ENCODE assay signal across 9 cellular contexts in genomic region chr12:21509768-21510167, GRCh38. TPM values are rescaled to one million over a fixed set of nuclear protein-coding genes. Genes with fewer than 3 reads are reported as not detected.
DNase-seq lines count a peak whose midpoint lies in the region; ATAC-seq and TF ChIP-seq lines count a peak whose summit lies in the region.
"Had no signal": no experiment of that assay in that cellular context is flagged by ENCODE, and none has a peak within 500 bp of the region (broad histone marks: within the 10 kb centered on the region; RNA-seq: fewer than 3 reads in every experiment).

No MANE protein-coding gene starts in this region.

- H3K27me3 Mint-ChIP-seq in effector memory CD8-positive, alpha-beta T cell, result no peaks in the 10 kb centered on the region
- H3K27me3 Mint-ChIP-seq in progenitor cell of endocrine pancreas, result no peaks in the 10 kb centered on the region

- H3K9me3 ChIP-seq in aorta (ENCODE audit: control insufficient read depth, low read length), result no peaks in the 10 kb centered on the region
- no peaks in the 10 kb centered on the region for H3K9me3 ChIP-seq in esophagus muscularis mucosa

- H3K4me1 Mint-ChIP-seq in effector memory CD8-positive, alpha-beta T cell (ENCODE audit: low read depth in 2 of 2), result peaks cover 5 to 26% of the 10 kb centered on the region in 2 donors
- no peaks in the 10 kb centered on the region for H3K4me1 Mint-ChIP-seq in progenitor cell of endocrine pancreas (ENCODE audit: low read depth)

- DNase-seq in effector memory CD8-positive, alpha-beta T cell, result no peak
- no peak for DNase-seq in aorta
- DNase-seq in progenitor cell of endocrine pancreas (ENCODE audit: low spot score, unreplicated experiment), result no peak
- DNase-seq in esophagus muscularis mucosa (ENCODE audit: extremely low spot score), result no peak
- no peak for DNase-seq in NCI-H2171 (lab: John Stamatoyannopoulos, UW)

- ATAC-seq in GM18867 (IDR thresholded peaks at IDR 0.05; ENCODE audit: unreplicated experiment), result peak; percentile 94
- peak; percentile 93 for ATAC-seq in GM21526 (IDR thresholded peaks at IDR 0.05; ENCODE audit: low FRiP score, unreplicated experiment)
- ATAC-seq in HG03342 (IDR thresholded peaks at IDR 0.05; ENCODE audit: unreplicated experiment), result peak; percentile 91
- ATAC-seq in effector memory CD8-positive, alpha-beta T cell (replicated peaks), result peak; percentile 50
- no peak for ATAC-seq in aorta (ENCODE audit: low FRiP score)

- H3K36me3 Mint-ChIP-seq in effector memory CD8-positive, alpha-beta T cell (ENCODE audit: insufficient read depth), result peaks cover 51% of the 10 kb centered on the region
- H3K36me3 Mint-ChIP-seq in progenitor cell of endocrine pancreas (ENCODE audit: insufficient read depth), result peaks cover 16% of the 10 kb centered on the region

- no peaks in the 10 kb centered on the region for H3K4me1 ChIP-seq in aorta (ENCODE audit: control insufficient read depth in 1 of 2, insufficient read depth in 2 of 2, low read length in 2 of 2)
- H3K4me1 ChIP-seq in esophagus muscularis mucosa, result peaks cover 0 to 8% (median 2%) of the 10 kb centered on the region in 4 donors

- no peak for TF ChIP-seq CTCF in progenitor cell of endocrine pancreas (IDR thresholded peaks at IDR 0.05; ENCODE audit: unreplicated experiment)
- TF ChIP-seq CTCF in esophagus muscularis mucosa (IDR thresholded peaks at IDR 0.05), result no peak

- no peak for TF ChIP-seq EP300 in esophagus muscularis mucosa (IDR thresholded peaks at IDR 0.05)

- H3K27ac ChIP-seq in aorta (ENCODE audit: low read depth in 1 of 2, low read length in 2 of 2) (no peak overlapping the region), esophagus muscularis mucosa (replicated peaks in 1 of 4) (no peak overlapping the region)

- H3K4me3 ChIP-seq in aorta (ENCODE audit: low read length in 2 of 2) (no peak overlapping the region), esophagus muscularis mucosa (no peak overlapping the region)
- H3K4me3 ChIP-seq: skin epidermis had no signal

- intact Hi-C loops in aorta (cut with DNase I), result loop anchor here in 1 of 2 donors (10.0 kb wide), 1 partner anchor 145 kb away; the partner anchor contains the start of gene LDHB
- intact Hi-C loops in esophagus muscularis mucosa (cut with DNase I), result no loop called here

- 45 to 46% methylated on average over 2 of the region's 2 CpGs for WGBS in aorta, 2 donors
- WGBS in esophagus muscularis mucosa, result 46% methylated on average over 2 of the region's 2 CpGs

- H3K27me3 ChIP-seq in aorta (ENCODE audit: control insufficient read depth in 1 of 2, insufficient read depth in 2 of 2, low read length in 1 of 2) (no peaks in the 10 kb centered on the region), esophagus muscularis mucosa (no peaks in the 10 kb centered on the region)

- no peaks in the 10 kb centered on the region for H3K9me3 Mint-ChIP-seq in effector memory CD8-positive, alpha-beta T cell
- H3K9me3 Mint-ChIP-seq in progenitor cell of endocrine pancreas (ENCODE audit: low read depth), result no peaks in the 10 kb centered on the region

- no peak for TF ChIP-seq POLR2A in esophagus muscularis mucosa (IDR thresholded peaks at IDR 0.05; ENCODE audit: low read depth)

- peak overlapping the region; percentile 35 to 78 for H3K27ac Mint-ChIP-seq in effector memory CD8-positive, alpha-beta T cell
- no peak overlapping the region for H3K27ac Mint-ChIP-seq in progenitor cell of endocrine pancreas

- H3K4me3 Mint-ChIP-seq in effector memory CD8-positive, alpha-beta T cell, result peak overlapping the region in 1 of 2 donors; percentile 1
- H3K4me3 Mint-ChIP-seq in progenitor cell of endocrine pancreas (ENCODE audit: low read depth), result no peak overlapping the region

- H3K36me3 ChIP-seq in aorta (ENCODE audit: control insufficient read depth in 1 of 2, insufficient read depth in 2 of 2, low read length in 1 of 2), result peaks cover 3% of the 10 kb centered on the region in 2 donors
- H3K36me3 ChIP-seq in esophagus muscularis mucosa, result peaks cover 5 to 53% (median 32%) of the 10 kb centered on the region in 4 donors

RNA-seq across cellular contexts. Expression of gene GOLT1B, which starts 8.2 kb away (rescaled TPM):
- total RNA-seq in aorta (10 to 100 TPM; 33.9 to 45.4 TPM), progenitor cell of endocrine pancreas (41.1 and 49.3 TPM in 2 replicates), esophagus muscularis mucosa (10 to 100 TPM; 11.8 to 24.7 (median 21.6) TPM)
- 10 to 100 TPM; 24.4 to 36.7 TPM for polyA plus RNA-seq in aorta

RNA-seq across cellular contexts. Expression of gene RECQL, which starts 8.3 kb away (rescaled TPM):
- total RNA-seq in aorta (10 to 100 TPM; 44.2 to 52.4 TPM), progenitor cell of endocrine pancreas (36.6 and 37.7 TPM in 2 replicates), esophagus muscularis mucosa (10 to 100 TPM; 36.4 to 45.0 (median 42.2) TPM)
- polyA plus RNA-seq in aorta, result 10 to 100 TPM; 28.2 to 31.3 TPM

RNA-seq across cellular contexts. Expression of gene SPX, which starts 16.3 kb away (rescaled TPM):
- under 1 TPM in 1 of 2 donors, not detected in 1; 0.09 TPM for total RNA-seq in aorta
- polyA plus RNA-seq in aorta, result under 1 TPM in 1 of 2 donors, not detected in 1; 0.15 TPM
- 2.6 and 2.7 TPM in 2 replicates for total RNA-seq in progenitor cell of endocrine pancreas
- total RNA-seq in esophagus muscularis mucosa, result 1 to 10 TPM in 1 of 4 donors, under 1 TPM in 3; 0.40 to 1.2 (median 0.66) TPM
